Comparison of ENCODE assay signal across 8 cellular contexts in genomic region chr3:23807161-23808015, GRCh38. TPM values are rescaled to one million over a fixed set of nuclear protein-coding genes. Genes with fewer than 3 reads are reported as not detected.
DNase-seq lines count a peak whose midpoint lies in the region; ATAC-seq, FAIRE-seq and TF ChIP-seq lines count a peak whose summit lies in the region.

No MANE protein-coding gene starts in this region.

- dilution Hi-C loops in endothelial cell of umbilical vein (cut with MboI; ENCODE audit: extremely low pct_ligation_motif_present, low sequenced_read_pairs) = no loop called here

- DNase-seq in stimulated activated CD4-positive, alpha-beta T cell treated with anti-CD3 and anti-CD28 coated beads, Interleukin-15, amount 100 ng/mL, for 24 hours = peak; percentile 13
- DNase-seq in stimulated activated CD4-positive, alpha-beta T cell treated with anti-CD3 and anti-CD28 coated beads, Interleukin-12 subunit alpha, Interleukin-12 subunit beta, amount 100 ng/mL, for 4 hours = no peak
- peak; percentile 21 for DNase-seq in SK-N-DZ (ENCODE audit: low spot score)
- no peak for DNase-seq in endothelial cell of umbilical vein (ENCODE audit: low read depth, low spot score)
- no peak for DNase-seq in effector CD4-positive, alpha-beta T cell

- peak overlapping the region; percentile 67 for H3K9ac ChIP-seq in endothelial cell of umbilical vein (replicated peaks; ENCODE audit: extremely low read depth, insufficient read depth, low read length)

- ATAC-seq in HG02885 (IDR thresholded peaks at IDR 0.05; ENCODE audit: poor library complexity, unreplicated experiment) (no peak), GM18909 (IDR thresholded peaks at IDR 0.05; ENCODE audit: poor library complexity, unreplicated experiment) (no peak)

- POLR2A ChIA-PET in endothelial cell of umbilical vein (lab: Charles Lee) = interaction anchor here (1.3 kb wide), 1 partner anchor 109 kb away, joined by 6 read pairs; the partner anchor contains the start of genes NKIRAS1 and RPL15

- H3K27ac ChIP-seq in endothelial cell of umbilical vein (ENCODE audit: insufficient read depth, low read depth, low read length) (no peak overlapping the region), muscle layer of duodenum (ENCODE audit: low read length) (peak overlapping the region; percentile 42)

- no peak for TF ChIP-seq CTCF in endothelial cell of umbilical vein (IDR thresholded peaks at IDR 0.05; ENCODE audit: extremely low read depth in 1 of 2, insufficient read depth in 1 of 2, low read depth in 1 of 2, low read length in 2 of 2)

- TF ChIP-seq POLR2A in endothelial cell of umbilical vein (IDR thresholded peaks at IDR 0.05; ENCODE audit: low read depth, low read length) = no peak

- CTCF ChIA-PET in endothelial cell of umbilical vein (lab: Charles Lee) = interaction anchor here (0.6 to 2.3 kb wide), 4 partner anchors 24 to 81 kb away, joined by 3 to 8 read pairs (median 5); no protein-coding TSS in a partner anchor

- H3K9me1 ChIP-seq in endothelial cell of umbilical vein (replicated peaks; ENCODE audit: control insufficient read depth, extremely low read depth, insufficient read depth, low read length) = no peaks in the 10 kb centered on the region

- peak overlapping the region; percentile 88 for H3K4me2 ChIP-seq in endothelial cell of umbilical vein (ENCODE audit: insufficient read depth, low read length)

- H3K36me3 ChIP-seq in endothelial cell of umbilical vein (ENCODE audit: control insufficient read depth in 2 of 2, extremely low read depth in 1 of 2, insufficient read depth in 2 of 2, low read length in 2 of 2) (no peaks in the 10 kb centered on the region), muscle layer of duodenum (ENCODE audit: control insufficient read depth in 1 of 2, insufficient read depth in 2 of 2, low read length in 2 of 2) (no peaks in the 10 kb centered on the region)

- H3K27me3 ChIP-seq in endothelial cell of umbilical vein (ENCODE audit: control insufficient read depth in 2 of 2, insufficient read depth in 2 of 2, low read length in 2 of 2) = no peaks in the 10 kb centered on the region
- no peaks in the 10 kb centered on the region for H3K27me3 ChIP-seq in muscle layer of duodenum (ENCODE audit: low read depth, low read length)

- BruUV-seq in endothelial cell of umbilical vein (replicated peaks; lab: Mats Ljungman, UMichigan) = TSS peak; percentile 32

- H3K9me3 ChIP-seq in endothelial cell of umbilical vein (replicated peaks; ENCODE audit: control insufficient read depth, insufficient read depth, low read length) (no peaks in the 10 kb centered on the region), muscle layer of duodenum (ENCODE audit: control insufficient read depth in 1 of 2, low read length in 2 of 2) (no peaks in the 10 kb centered on the region)

- intact Hi-C loops in endothelial cell of umbilical vein (cut with micrococcal nuclease) = loop anchor here (1.0 to 10.0 kb wide), 5 partner anchors 59 to 605 kb away; partner anchors contain the start of genes NR1D2 and UBE2E2

- no peaks in the 10 kb centered on the region for H4K20me1 ChIP-seq in endothelial cell of umbilical vein (replicated peaks; ENCODE audit: control insufficient read depth, extremely low read depth, insufficient read depth, low read length)

- FAIRE-seq in endothelial cell of umbilical vein (lab: Jason Lieb, UNC) = no peak

- H3K4me3 ChIP-seq in endothelial cell of umbilical vein (replicated peaks in 1 of 3; ENCODE audit: insufficient read depth in 1 of 3, low read depth in 1 of 3, low read length in 3 of 3) (peak overlapping the region; percentile 81 to 95 (median 94)), muscle layer of duodenum (ENCODE audit: low read depth in 1 of 2, low read length in 2 of 2) (peak overlapping the region; percentile 68 to 89)

- H3K4me1 ChIP-seq in endothelial cell of umbilical vein (ENCODE audit: control insufficient read depth, extremely low read depth, insufficient read depth, low read length) (peaks cover 31% of the 10 kb centered on the region), muscle layer of duodenum (ENCODE audit: control insufficient read depth in 1 of 2, insufficient read depth in 2 of 2, low read length in 2 of 2) (peaks cover 9 to 26% of the 10 kb centered on the region in 2 donors)

- peak overlapping the region; percentile 44 for H2AFZ ChIP-seq in endothelial cell of umbilical vein (ENCODE audit: low read depth, low read length)

- peaks cover 48% of the 10 kb centered on the region for H3K79me2 ChIP-seq in endothelial cell of umbilical vein (ENCODE audit: control insufficient read depth, insufficient read depth, low read length)

TF ChIP-seq in endothelial cell of umbilical vein, 7 proteins besides CTCF, POLR2A, EP300 and RAD21:
- TF ChIP-seq GATA2 (IDR thresholded peaks at IDR 0.05; ENCODE audit: insufficient read depth, insufficient read length, low read depth, low read length) = no peak

RNA-seq across cellular contexts. Expression of gene UBE2E1, which starts 1.6 kb away (rescaled TPM):
- 161 and 178 TPM in 2 replicates for polyA plus RNA-seq in SK-N-DZ (2014; cell fraction: cytosol; rRNA removed)
- 128 and 165 TPM in 2 replicates for polyA plus RNA-seq in SK-N-DZ (2014; cell fraction: nucleus; rRNA removed)
- 114 TPM in 2 replicates for total RNA-seq in endothelial cell of umbilical vein
- 54.7 and 72.7 TPM in 2 replicates for polyA plus RNA-seq in endothelial cell of umbilical vein
- 85.2 and 94.6 TPM in 2 replicates for polyA plus RNA-seq in endothelial cell of umbilical vein (2011; cell fraction: cytosol; rRNA removed)
- polyA plus RNA-seq in endothelial cell of umbilical vein (2011; cell fraction: nucleus; rRNA removed) = 81.5 and 97.3 TPM in 2 replicates
- 104 and 137 TPM in 2 replicates for polyA plus RNA-seq in endothelial cell of umbilical vein (2012)
- polyA minus RNA-seq in endothelial cell of umbilical vein = 65.2 and 77.5 TPM in 2 replicates
- 18.4 TPM for polyA minus RNA-seq in endothelial cell of umbilical vein (2011; cell fraction: cytosol; rRNA and poly(A)+ RNA removed)
- polyA minus RNA-seq in endothelial cell of umbilical vein (2011; cell fraction: nucleus; rRNA and poly(A)+ RNA removed) = 61.3 and 72.7 TPM in 2 replicates

Comparison
In these comparisons a context has a peak if more than half of its experiments do, and no peak if none do; other contexts are left out.
1. DNase-seq: peak in stimulated activated CD4-positive, alpha-beta T cell treated with anti-CD3 and anti-CD28 coated beads, Interleukin-15, amount 100 ng/mL, for 24 hours (single experiment) and SK-N-DZ (single experiment); none in stimulated activated CD4-positive, alpha-beta T cell treated with anti-CD3 and anti-CD28 coated beads, Interleukin-12 subunit alpha, Interleukin-12 subunit beta, amount 100 ng/mL, for 4 hours (single experiment), endothelial cell of umbilical vein (single experiment) and effector CD4-positive, alpha-beta T cell (single experiment).